In the genomic region with DNA sequence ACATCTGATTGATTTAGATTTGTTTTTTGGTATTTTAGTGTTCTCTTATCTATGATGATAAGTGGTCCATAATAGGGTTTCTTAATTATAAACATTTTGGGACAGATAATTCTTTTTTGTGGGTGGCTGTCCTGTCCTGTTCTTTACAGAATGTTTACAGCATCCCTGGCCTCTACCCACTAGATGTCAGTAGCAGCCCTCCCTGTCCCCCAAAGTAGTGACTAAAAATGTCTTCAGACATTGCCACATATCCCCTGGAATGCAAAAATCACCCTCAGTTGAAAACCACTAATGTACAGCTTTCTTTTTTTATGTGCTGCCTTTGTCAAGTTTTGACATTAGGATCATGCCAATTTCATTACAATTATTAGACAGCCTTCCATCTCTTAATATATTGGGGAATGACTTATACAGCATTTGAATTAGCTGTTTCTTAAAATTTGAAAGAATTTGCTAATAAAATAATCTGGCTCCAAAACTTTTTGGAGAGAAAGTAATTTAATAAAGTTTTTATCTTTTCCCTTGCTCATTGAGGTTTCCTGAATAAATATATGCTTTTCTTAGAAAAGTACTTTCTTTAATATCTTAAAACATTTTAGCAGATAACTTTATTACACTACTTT, we compare ENCODE assay signal across 8 cellular contexts. TPM values are rescaled to one million over a fixed set of nuclear protein-coding genes. Genes with fewer than 3 reads are reported as not detected.
DNase-seq lines count a peak whose midpoint lies in the region; TF ChIP-seq lines count a peak whose summit lies in the region.

No MANE protein-coding gene starts in this region.

- H3K27ac ChIP-seq in Karpas-422 (ENCODE audit: low read length) = peak overlapping the region; percentile 79

- peak overlapping the region; percentile 47 for H3K4me2 ChIP-seq in Karpas-422 (ENCODE audit: low read depth, low read length, poor library complexity, severe bottlenecking)

- H3K79me2 ChIP-seq in Karpas-422 (ENCODE audit: low read length) = peaks cover 14% of the 10 kb centered on the region

- H3K4me1 ChIP-seq in Karpas-422 (ENCODE audit: low read length) = peaks cover 35% of the 10 kb centered on the region

- H3K4me3 ChIP-seq in AG04449 (ENCODE audit: low read depth, low read length) = no peak overlapping the region
- H3K4me3 ChIP-seq in Karpas-422 (ENCODE audit: low read length) = no peak overlapping the region
- H3K4me3 ChIP-seq in fibroblast of mammary gland (ENCODE audit: control insufficient read depth, low read depth, low read length) = no peak overlapping the region

- H2AFZ ChIP-seq in Karpas-422 (ENCODE audit: low read length) = no peak overlapping the region

- H3K9me3 ChIP-seq in Karpas-422 (ENCODE audit: low read length) = no peaks in the 10 kb centered on the region

- no peaks in the 10 kb centered on the region for H3K27me3 ChIP-seq in Karpas-422 (ENCODE audit: low read length)

- in situ Hi-C loops in GM13976 (cut with MboI; ENCODE audit: low sequenced_read_pairs, unreplicated experiment) = no loop called here

- DNase-seq in AG04449 (ENCODE audit: low read depth, low spot score) (no peak), GM13976 (ENCODE audit: low spot score) (no peak), Karpas-422 (peak; percentile 92), fibroblast of mammary gland (ENCODE audit: low read depth) (peak; percentile 74), HuH-7.5 (ENCODE audit: low spot score) (no peak), DMS153 treated with DMSO at 0.1 percent for 48 hours (lab: John Stamatoyannopoulos, UW; ENCODE audit: unreplicated experiment) (no peak)
- peak; percentile 56 for DNase-seq in activated CD4-positive, alpha-beta T cell treated with anti-CD3 and anti-CD28 coated beads for 48 hours
- DNase-seq in stimulated activated CD4-positive, alpha-beta T cell treated with anti-CD3 and anti-CD28 coated beads, Interleukin-15, amount 100 ng/mL, for 24 hours = peak; percentile 46

- peak overlapping the region; percentile 32; the same call in 1 of the 2 replicates for H3K9ac ChIP-seq in Karpas-422 (ENCODE audit: low read length)

- POLR2A ChIA-PET in AG04449 (lab: Yijun Ruan, JAX) = no interaction called here

- peak; percentile 66 for TF ChIP-seq CTCF in AG04449 (IDR thresholded peaks at IDR 0.05; ENCODE audit: insufficient read depth, low read length, missing control alignments)
- TF ChIP-seq CTCF in GM13976 (IDR thresholded peaks at IDR 0.05; ENCODE audit: borderline replicate concordance, control extremely low read depth, extremely low read depth, insufficient read depth, missing control alignments) = peak; percentile 48
- TF ChIP-seq CTCF in fibroblast of mammary gland (conservative IDR thresholded peaks at IDR 0.05; ENCODE audit: control insufficient read depth, insufficient read depth, low read depth, low read length) = peak; percentile 79

- H3K9me2 ChIP-seq in Karpas-422 (replicated peaks; ENCODE audit: insufficient read depth, low read length) = no peaks in the 10 kb centered on the region

- H3K36me3 ChIP-seq in Karpas-422 (ENCODE audit: insufficient read depth, low read length) = peaks cover 55% of the 10 kb centered on the region

- CTCF ChIA-PET in AG04449 (lab: Yijun Ruan, JAX) = interaction anchor here (0.6 to 27.2 kb wide), 25 partner anchors 8 to 428 kb away, joined by 3 to 666 read pairs (median 5); partner anchors contain the start of gene WIPF1

- H4K20me1 ChIP-seq in Karpas-422 (ENCODE audit: insufficient read depth, low read depth, low read length) = no peaks in the 10 kb centered on the region

RNA-seq across cellular contexts. Expression of gene WIPF1, which starts 19.5 kb away (rescaled TPM):
- total RNA-seq in Karpas-422 (2014; rRNA removed; shearing (Covaris generic); ENCODE audit: low replicate concordance) = 46.8 and 62.6 TPM in 2 replicates

Comparison
In these comparisons a context has a peak if more than half of its experiments do, and no peak if none do; other contexts are left out.
1. DNase-seq: peak in Karpas-422 (single experiment), activated CD4-positive, alpha-beta T cell treated with anti-CD3 and anti-CD28 coated beads for 48 hours (single experiment), fibroblast of mammary gland (single experiment) and stimulated activated CD4-positive, alpha-beta T cell treated with anti-CD3 and anti-CD28 coated beads, Interleukin-15, amount 100 ng/mL, for 24 hours (single experiment); none in AG04449 (single experiment), GM13976 (single experiment), HuH-7.5 (single experiment) and DMS153 treated with DMSO at 0.1 percent for 48 hours (single experiment).
2. Peak in every context shown above with its lines, with median percentiles within 50 percentile points of each other: CTCF ChIP-seq.